In genomic region chr1:245207056-245207638, GRCh38 we compare ENCODE assay signal across 2 cellular contexts.
TF ChIP-seq lines count a peak whose summit lies in the region.

No MANE protein-coding gene starts in this region.

TF ChIP-seq in HCT116, 20 proteins besides CTCF, POLR2A, EP300 and RAD21 (continued from another document):
- no peak for TF ChIP-seq YY1 (IDR thresholded peaks at IDR 0.05; ENCODE audit: extremely low read depth, insufficient replicate concordance, low read depth, low read length)

TF ChIP-seq in GM12878, 131 proteins besides CTCF, POLR2A, EP300 and RAD21:
- TF ChIP-seq IRF5 (IDR thresholded peaks at IDR 0.05; ENCODE audit: borderline replicate concordance): no peak
- no peak for TF ChIP-seq YBX1 (IDR thresholded peaks at IDR 0.05)
- TF ChIP-seq CBX5 (IDR thresholded peaks at IDR 0.05; ENCODE audit: low read depth): peak; percentile 56; the same call in 1 of the 2 replicates
